In genomic region chr13:30892966-30893365, GRCh38 we compare ENCODE assay signal across 8 cellular contexts. TPM values are rescaled to one million over a fixed set of nuclear protein-coding genes. Genes with fewer than 3 reads are reported as not detected.
DNase-seq lines count a peak whose midpoint lies in the region; ATAC-seq, FAIRE-seq and TF ChIP-seq lines count a peak whose summit lies in the region.

No MANE protein-coding gene starts in this region.

- no peaks in the 10 kb centered on the region for H3K36me3 ChIP-seq in HepG2 (replicated peaks in 1 of 2; ENCODE audit: control insufficient read depth in 1 of 2, insufficient read depth in 2 of 2, low read length in 2 of 2)
- no peaks in the 10 kb centered on the region for H3K36me3 ChIP-seq in right lobe of liver
- no peaks in the 10 kb centered on the region for H3K36me3 ChIP-seq in cardiac muscle cell
- H3K36me3 ChIP-seq in uterus: no peaks in the 10 kb centered on the region

- 0% methylated on average over 5 of the region's 6 CpGs for WGBS in HepG2 (ENCODE audit: low lambda C conversion rate)
- WGBS in right lobe of liver (ENCODE audit: insufficient coverage, low coverage, low lambda C conversion rate, missing lambda C conversion rate): 28% methylated on average over 6 of the region's 6 CpGs

- no peak overlapping the region for H3K4me2 ChIP-seq in HepG2 (ENCODE audit: low read depth, low read length)

- H3K27me3 ChIP-seq in HepG2 (ENCODE audit: control insufficient read depth in 1 of 2, insufficient read depth in 2 of 2, low read length in 2 of 2) (no peaks in the 10 kb centered on the region), right lobe of liver (no peaks in the 10 kb centered on the region), cardiac muscle cell (no peaks in the 10 kb centered on the region), uterus (no peaks in the 10 kb centered on the region)

- H3K9me3 ChIP-seq in HepG2 (ENCODE audit: low read length): no peaks in the 10 kb centered on the region; the same call in 1 of the 2 replicates
- H3K9me3 ChIP-seq in right lobe of liver: no peaks in the 10 kb centered on the region
- H3K9me3 ChIP-seq in cardiac muscle cell (ENCODE audit: low read depth): no peaks in the 10 kb centered on the region
- H3K9me3 ChIP-seq in uterus: no peaks in the 10 kb centered on the region

- H3K4me1 ChIP-seq in HepG2 (ENCODE audit: insufficient read depth, low read length): 0 out of 2 replicates have a peak, but pooled peaks cover under 1% of the 10 kb centered on the region
- H3K4me1 ChIP-seq in right lobe of liver: no peaks in the 10 kb centered on the region
- H3K4me1 ChIP-seq in cardiac muscle cell (ENCODE audit: low read depth): no peaks in the 10 kb centered on the region
- H3K4me1 ChIP-seq in uterus: no peaks in the 10 kb centered on the region

- H3K9ac ChIP-seq in HepG2 (ENCODE audit: insufficient read depth, low read depth, low read length): no peak overlapping the region

- CTCF ChIA-PET in HepG2 (lab: Yijun Ruan, JAX; ENCODE audit: low intra/inter-chr PET ratio, low total read pairs) (no interaction called here), T-cell (lab: Charles Lee) (no interaction called here)

- no peak for TF ChIP-seq EP300 in HepG2 (IDR thresholded peaks at IDR 0.05; ENCODE audit: low read depth in 2 of 2, low read length in 2 of 2)
- no peak for TF ChIP-seq EP300 in HepG2 (CRISPR knock-in tag; IDR thresholded peaks at IDR 0.05; ENCODE audit: borderline replicate concordance)

- in situ Hi-C loops in HepG2 (cut with HindIII; ENCODE audit: extremely low pct_ligation_motif_present, low pct_unique_long_range_greater_than_20kb): no loop called here

- H3K4me1 Mint-ChIP-seq in T-cell: no peaks in the 10 kb centered on the region

- no peaks in the 10 kb centered on the region for H3K79me2 ChIP-seq in HepG2 (ENCODE audit: insufficient read depth, low read length)

- no peak overlapping the region for H3K27ac Mint-ChIP-seq in T-cell

- H3K36me3 Mint-ChIP-seq in T-cell: no peaks in the 10 kb centered on the region

- TF ChIP-seq RAD21 in HepG2 (CRISPR knock-in tag; IDR thresholded peaks at IDR 0.05): no peak

- no peak overlapping the region for H2AFZ ChIP-seq in HepG2 (ENCODE audit: low read length)

- ATAC-seq in HepG2 (peak; percentile 84), right lobe of liver (no peak), SK-N-SH treated with all-trans-retinoic acid at 6 μM for 48 hours (peak; percentile 69), T-cell (replicated peaks in 1 of 4) (no peak)

- POLR2A ChIA-PET in HepG2 (lab: Yijun Ruan, JAX): no interaction called here
- POLR2A ChIA-PET in T-cell (lab: Charles Lee): no interaction called here

- intact Hi-C loops in HepG2 (cut with micrococcal nuclease; ENCODE audit: unreplicated experiment) (no loop called here), right lobe of liver (cut with DNase I) (no loop called here), uterus (cut with DNase I; ENCODE audit: low total_unique reads) (no loop called here)

- H3K4me3 Mint-ChIP-seq in T-cell: no peak overlapping the region

- no peaks in the 10 kb centered on the region for H4K20me1 ChIP-seq in HepG2 (ENCODE audit: insufficient read depth, low read length)

- TF ChIP-seq CTCF in HepG2 (CRISPR knock-in tag; IDR thresholded peaks at IDR 0.05) (peak; percentile 55), right lobe of liver (IDR thresholded peaks at IDR 0.05) (no peak), cardiac muscle cell (IDR thresholded peaks at IDR 0.05; ENCODE audit: low read depth, low read length) (peak; percentile 76), uterus (IDR thresholded peaks at IDR 0.05) (peak; percentile 22 to 61 (median 49))

- H3K27me3 Mint-ChIP-seq in T-cell: peaks cover 12 to 21% of the 10 kb centered on the region in 2 donors

- DNase-seq in HepG2 (ENCODE audit: low spot score) (peak; percentile 17), right lobe of liver (no peak), cardiac muscle cell (ENCODE audit: low read depth in 1 of 2, low spot score in 1 of 2) (peak; percentile 42 to 75), uterus (peak; percentile 71 to 78), T-cell (no peak), NOMO-1 treated with DMSO at 0.1 percent for 48 hours (lab: John Stamatoyannopoulos, UW; ENCODE audit: unreplicated experiment) (no peak), COLO829 (ENCODE audit: low spot score) (no peak)

- no peak for TF ChIP-seq POLR2A in HepG2 (IDR thresholded peaks at IDR 0.05; ENCODE audit: insufficient read depth in 1 of 2, low read depth in 2 of 2, low read length in 2 of 2)
- TF ChIP-seq POLR2A in right lobe of liver (IDR thresholded peaks at IDR 0.05): no peak
- TF ChIP-seq POLR2A in uterus (IDR thresholded peaks at IDR 0.05): no peak

- BruUV-seq in HepG2 (replicated peaks; lab: Mats Ljungman, UMichigan): no TSS peak

- no peak overlapping the region for H3K4me3 ChIP-seq in HepG2 (replicated peaks in 1 of 3; ENCODE audit: insufficient read depth in 1 of 3, low read depth in 2 of 3, low read length in 3 of 3)
- H3K4me3 ChIP-seq in right lobe of liver: no peak overlapping the region
- no peak overlapping the region for H3K4me3 ChIP-seq in cardiac muscle cell
- no peak overlapping the region for H3K4me3 ChIP-seq in uterus

- peaks cover 0 to 4% (median 0%) of the 10 kb centered on the region in 3 donors for H3K9me3 Mint-ChIP-seq in T-cell

- FAIRE-seq in HepG2 (lab: Jason Lieb, UNC): no peak

- H3K27ac ChIP-seq in HepG2 (ENCODE audit: extremely low read length, insufficient read depth, low read length) (no peak overlapping the region), right lobe of liver (no peak overlapping the region), cardiac muscle cell (no peak overlapping the region), uterus (peak overlapping the region; percentile 24 to 42)

TF ChIP-seq in HepG2, 621 proteins besides CTCF, POLR2A, EP300 and RAD21:
- TF ChIP-seq XRCC5 (optimal IDR thresholded peaks at IDR 0.05; ENCODE audit: low read length) (peak; percentile 36), NFE2 (CRISPR knock-in tag; IDR thresholded peaks at IDR 0.05) (no peak)
TF ChIP-seq in HepG2: peak in this region for 1.

TF ChIP-seq in SK-N-SH treated with all-trans-retinoic acid at 6 μM for 48 hours, 23 proteins besides CTCF, POLR2A, EP300 and RAD21 (continues in another document):
- TF ChIP-seq ZNF565 (CRISPR knock-in tag; conservative IDR thresholded peaks at IDR 0.05; ENCODE audit: low read depth) (no peak), CSDC2 (CRISPR knock-in tag; IDR thresholded peaks at IDR 0.05) (no peak)

RNA-seq across cellular contexts. Expression of gene MEDAG, which starts 13.1 kb away (rescaled TPM):
- total RNA-seq in HepG2 (2016; rRNA removed; fragmentation: Illumina TruSeq; extraction: Trizol): not detected in 2 replicates
- total RNA-seq in HepG2 (2016; cell fraction: cytosol; rRNA removed; fragmentation: Illumina TruSeq; extraction: Trizol; ENCODE audit: low read depth): not detected in 2 replicates
- not detected in 2 replicates for total RNA-seq in HepG2 (2016; cell fraction: insoluble cytoplasmic fraction; rRNA removed; fragmentation: Illumina TruSeq; extraction: Trizol)
- total RNA-seq in HepG2 (2016; cell fraction: membrane; rRNA removed; fragmentation: Illumina TruSeq; extraction: Trizol): not detected in 2 replicates
- total RNA-seq in HepG2 (2016; cell fraction: nucleus; rRNA removed; fragmentation: Illumina TruSeq; extraction: Trizol): not detected in 2 replicates
- polyA plus RNA-seq in HepG2 (2011; rRNA removed): not detected in 2 replicates
- not detected in 2 replicates for polyA plus RNA-seq in HepG2 (2011; cell fraction: cytosol; rRNA removed)
- not detected in 2 replicates for polyA plus RNA-seq in HepG2 (2011; cell fraction: nucleus; rRNA removed)
- not detected in 2 replicates for polyA plus RNA-seq in HepG2 (2012)
- not detected in 2 replicates for polyA plus RNA-seq in HepG2 (2016; cell fraction: cytosol; fragmentation: Illumina TruSeq; extraction: Trizol; ENCODE audit: low read depth)
- not detected in 2 replicates for polyA plus RNA-seq in HepG2 (2016; cell fraction: insoluble cytoplasmic fraction; fragmentation: Illumina TruSeq; extraction: Trizol; ENCODE audit: low read depth)
- polyA plus RNA-seq in HepG2 (2016; cell fraction: membrane; fragmentation: Illumina TruSeq; extraction: Trizol; ENCODE audit: low read depth): not detected in 2 replicates
- polyA plus RNA-seq in HepG2 (2016; cell fraction: nucleus; fragmentation: Illumina TruSeq; extraction: Trizol; ENCODE audit: insufficient read depth, low read depth): not detected in 2 replicates
- not detected in 2 replicates for polyA minus RNA-seq in HepG2 (2011; rRNA and poly(A)+ RNA removed; ENCODE audit: low replicate concordance)
- polyA minus RNA-seq in HepG2 (2011; cell fraction: cytosol; rRNA and poly(A)+ RNA removed): not detected in 2 replicates
- not detected in 2 replicates for polyA minus RNA-seq in HepG2 (2011; cell fraction: nucleus; rRNA and poly(A)+ RNA removed)
- total RNA-seq in right lobe of liver: under 1 TPM in 3 of 6 experiments, not detected in 3; 0.24 to 0.44 (median 0.30) TPM
- 0.06 and 0.35 TPM in 2 replicates for total RNA-seq in cardiac muscle cell
- not detected in 2 replicates for polyA plus RNA-seq in cardiac muscle cell
- total RNA-seq in uterus: 10 to 100 TPM; 16.5 to 45.9 (median 19.1) TPM
- not detected for total RNA-seq in T-cell

RNA-seq across cellular contexts. Expression of gene TEX26, which starts 39.5 kb away (rescaled TPM):
- total RNA-seq in HepG2 (2016; rRNA removed; fragmentation: Illumina TruSeq; extraction: Trizol): not detected in 2 replicates
- not detected in 2 replicates for total RNA-seq in HepG2 (2016; cell fraction: cytosol; rRNA removed; fragmentation: Illumina TruSeq; extraction: Trizol; ENCODE audit: low read depth)
- not detected in 2 replicates for total RNA-seq in HepG2 (2016; cell fraction: insoluble cytoplasmic fraction; rRNA removed; fragmentation: Illumina TruSeq; extraction: Trizol)
- not detected in 2 replicates for total RNA-seq in HepG2 (2016; cell fraction: membrane; rRNA removed; fragmentation: Illumina TruSeq; extraction: Trizol)
- total RNA-seq in HepG2 (2016; cell fraction: nucleus; rRNA removed; fragmentation: Illumina TruSeq; extraction: Trizol): not detected in 2 replicates
- not detected in 2 replicates for polyA plus RNA-seq in HepG2 (2011; rRNA removed)
- not detected in 2 replicates for polyA plus RNA-seq in HepG2 (2011; cell fraction: cytosol; rRNA removed)
- polyA plus RNA-seq in HepG2 (2011; cell fraction: nucleus; rRNA removed): not detected in 2 replicates
- polyA plus RNA-seq in HepG2 (2012): not detected in 2 replicates
- polyA plus RNA-seq in HepG2 (2016; cell fraction: cytosol; fragmentation: Illumina TruSeq; extraction: Trizol; ENCODE audit: low read depth): not detected in 2 replicates
- polyA plus RNA-seq in HepG2 (2016; cell fraction: insoluble cytoplasmic fraction; fragmentation: Illumina TruSeq; extraction: Trizol; ENCODE audit: low read depth): not detected in 2 replicates
- polyA plus RNA-seq in HepG2 (2016; cell fraction: membrane; fragmentation: Illumina TruSeq; extraction: Trizol; ENCODE audit: low read depth): not detected in 2 replicates
- not detected in 2 replicates for polyA plus RNA-seq in HepG2 (2016; cell fraction: nucleus; fragmentation: Illumina TruSeq; extraction: Trizol; ENCODE audit: insufficient read depth, low read depth)
- not detected in 2 replicates for polyA minus RNA-seq in HepG2 (2011; rRNA and poly(A)+ RNA removed; ENCODE audit: low replicate concordance)
- not detected in 2 replicates for polyA minus RNA-seq in HepG2 (2011; cell fraction: cytosol; rRNA and poly(A)+ RNA removed)
- not detected in 2 replicates for polyA minus RNA-seq in HepG2 (2011; cell fraction: nucleus; rRNA and poly(A)+ RNA removed)
- under 1 TPM in 1 of 6 experiments, not detected in 5; 0.37 TPM for total RNA-seq in right lobe of liver
- total RNA-seq in cardiac muscle cell: not detected in 2 replicates
- polyA plus RNA-seq in cardiac muscle cell: not detected in 2 replicates
- total RNA-seq in uterus: 1 to 10 TPM in 1 of 4 donors, not detected in 3; 1.2 TPM
- total RNA-seq in T-cell: not detected

Comparison
In these comparisons a context has a peak if more than half of its experiments do, and no peak if none do; other contexts are left out.
1. ATAC-seq: peak in HepG2 (single experiment) and SK-N-SH treated with all-trans-retinoic acid at 6 μM for 48 hours (single experiment); none in right lobe of liver (0 of 4) and T-cell (0 of 4).
2. DNase-seq: peak in HepG2 (single experiment), cardiac muscle cell (2 of 2) and uterus (2 of 2); none in right lobe of liver (0 of 3), T-cell (0 of 34), NOMO-1 treated with DMSO at 0.1 percent for 48 hours (single experiment) and COLO829 (single experiment).
3. CTCF ChIP-seq: peak in HepG2 (single experiment), cardiac muscle cell (single experiment) and uterus (4 of 4); none in right lobe of liver (0 of 4).
4. H3K27ac ChIP-seq: peak in uterus (2 of 2); none in HepG2 (single experiment), right lobe of liver (0 of 3) and cardiac muscle cell (single experiment).
5. RNA of gene MEDAG, which starts 13.1 kb away (total RNA-seq): 16.5 to 45.9 TPM in uterus; 0.24 to 0.44 TPM in right lobe of liver, 0.06 to 0.35 TPM in cardiac muscle cell, not detected in T-cell and not detected in HepG2; every median in the first group is over 10 times any median in the second.